ENCODE assay signal across 1 cellular context in genomic region chr1:40040511-40041465, GRCh38.
TF ChIP-seq lines count a peak whose summit lies in the region.

Gene CAP1, plus strand, starts transcription at chr1:40040729. Its CDS starts 18,618 bp downstream, at chr1:40059347.

TF ChIP-seq in H1, 55 proteins besides CTCF, POLR2A, EP300 and RAD21:
- TF ChIP-seq KDM5A (IDR thresholded peaks at IDR 0.05; ENCODE audit: low read length): peak; percentile 49; the same call in 1 of the 2 replicates
- 0 out of 2 replicates have a peak, but pooled peaks have one; percentile 28 for TF ChIP-seq SP4 (IDR thresholded peaks at IDR 0.05; ENCODE audit: low read length)
- peak; percentile 42; the same call in 1 of the 2 replicates for TF ChIP-seq USF2 (IDR thresholded peaks at IDR 0.05; ENCODE audit: low read length)
- TF ChIP-seq CREB1 (IDR thresholded peaks at IDR 0.05): peak; percentile 61
- peak; percentile 82 for TF ChIP-seq TAF7 (optimal IDR thresholded peaks at IDR 0.05; ENCODE audit: borderline replicate concordance, low read depth, low read length)
- peak; percentile 66 for TF ChIP-seq ASH2L (IDR thresholded peaks at IDR 0.05; ENCODE audit: low read length)
- no peak for TF ChIP-seq CEBPB (IDR thresholded peaks at IDR 0.05; ENCODE audit: low read depth, low read length)
- peak; percentile 8; the same call in 1 of the 2 replicates for TF ChIP-seq GTF2F1 (IDR thresholded peaks at IDR 0.05; ENCODE audit: borderline replicate concordance, low read depth, low read length)
- peak; percentile 70 for TF ChIP-seq TAF1 (IDR thresholded peaks at IDR 0.05; ENCODE audit: low read depth, low read length)
- TF ChIP-seq SP1 (IDR thresholded peaks at IDR 0.05; ENCODE audit: low read depth, low read length): 0 out of 2 replicates have a peak, but pooled peaks have one; percentile 21
- TF ChIP-seq MAX (IDR thresholded peaks at IDR 0.05): peak; percentile 40; the same call in 1 of the 2 replicates
- TF ChIP-seq BCL11A (IDR thresholded peaks at IDR 0.05; ENCODE audit: low read depth in 2 of 2, low read length in 2 of 2): no peak
- TF ChIP-seq SUZ12 (IDR thresholded peaks at IDR 0.05; ENCODE audit: low read length): no peak
- TF ChIP-seq PHF8 (conservative IDR thresholded peaks at IDR 0.05; ENCODE audit: low read depth, low read length): peak; percentile 75
- no peak for TF ChIP-seq NANOG (IDR thresholded peaks at IDR 0.05; ENCODE audit: insufficient read depth, low read depth, low read length, poor library complexity, severe bottlenecking)
- TF ChIP-seq RBBP5 (IDR thresholded peaks at IDR 0.05; ENCODE audit: borderline replicate concordance, low read depth, low read length): peak; percentile 72; the same call in 1 of the 2 replicates
- TF ChIP-seq GABPA (IDR thresholded peaks at IDR 0.05; ENCODE audit: borderline replicate concordance, insufficient read depth, low read length): peak; percentile 94
- TF ChIP-seq SIN3A (conservative IDR thresholded peaks at IDR 0.05 in 1 of 2, IDR thresholded peaks at IDR 0.05 in 1 of 2; ENCODE audit: low read depth in 1 of 2, low read length in 2 of 2): peak; percentile 63 to 66; a peak in 2 of 4 replicates
